ENCODE assay signal across 1 cellular context in the genomic region with DNA sequence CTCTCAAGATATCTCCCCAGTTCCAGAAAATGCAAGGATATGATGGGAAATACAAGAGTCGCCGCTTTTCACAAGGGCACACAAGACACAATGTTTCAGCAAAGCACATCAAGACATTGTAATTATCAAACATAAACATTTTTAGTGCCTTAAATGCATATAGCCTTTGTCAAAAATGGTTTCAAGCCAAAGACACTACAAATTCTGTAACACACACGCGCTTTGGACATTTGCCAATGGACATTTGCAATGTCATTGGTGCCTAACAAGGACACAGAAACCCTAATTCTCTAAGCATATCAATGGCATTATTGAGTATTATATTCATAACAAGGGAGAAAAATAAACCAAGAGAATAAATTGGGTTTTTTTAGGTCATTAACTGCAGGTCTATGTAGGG.
A peak's percentile ranks its signal among the peaks of the same experiment; 100 is the strongest.
TF ChIP-seq lines count a peak whose summit lies in the region.

No MANE protein-coding gene starts in this region.

TF ChIP-seq in K562, 482 proteins besides CTCF, POLR2A, EP300 and RAD21 (continued from another document):
- TF ChIP-seq NRF1 (conservative IDR thresholded peaks at IDR 0.05 in 1 of 2, IDR thresholded peaks at IDR 0.05 in 1 of 2) (peak; percentile 31 to 38; a peak in 1 of 4 replicates), PRMT5 (CRISPR knock-in tag; IDR thresholded peaks at IDR 0.05) (no peak), NFIX (CRISPR knock-in tag; IDR thresholded peaks at IDR 0.05; ENCODE audit: low read depth) (no peak), SREBF1 (IDR thresholded peaks at IDR 0.05; ENCODE audit: borderline replicate concordance, low read depth, low read length) (no peak), PHB (CRISPR knock-in tag; IDR thresholded peaks at IDR 0.05) (no peak), MAFK (IDR thresholded peaks at IDR 0.05; ENCODE audit: low read length) (0 out of 2 replicates have a peak, but pooled peaks have one; percentile 29), ZNF274 (IDR thresholded peaks at IDR 0.05; ENCODE audit: borderline replicate concordance, low read depth, low read length) (no peak)
